Comparison of ENCODE assay signal across 1 cellular context in genomic region chr2:138512672-138513071, GRCh38.
TF ChIP-seq lines count a peak whose summit lies in the region.

No MANE protein-coding gene starts in this region.

TF ChIP-seq in GM12878, 131 proteins besides CTCF, POLR2A, EP300 and RAD21 (continued from another document):
- TF ChIP-seq ZNF592 (IDR thresholded peaks at IDR 0.05) (no peak), YY1 (IDR thresholded peaks at IDR 0.05; ENCODE audit: low read depth, low read length) (no peak), E2F8 (IDR thresholded peaks at IDR 0.05; ENCODE audit: low read depth, partially characterized antibody) (no peak)
TF ChIP-seq in GM12878: peak in this region for 0.
